Comparison of ENCODE assay signal across 8 cellular contexts in genomic region chr18:35241523-35241804, GRCh38. TPM values are rescaled to one million over a fixed set of nuclear protein-coding genes. Genes with fewer than 3 reads are reported as not detected.
A peak's percentile ranks its signal among the peaks of the same experiment; 100 is the strongest.
DNase-seq lines count a peak whose midpoint lies in the region; ATAC-seq and TF ChIP-seq lines count a peak whose summit lies in the region.

No MANE protein-coding gene starts in this region.

- TF ChIP-seq CTCF in SK-N-SH (IDR thresholded peaks at IDR 0.05) = no peak
- no peak for TF ChIP-seq CTCF in activated B cell treated with CpG ODN at 0.5 μM for 24 hours (IDR thresholded peaks at IDR 0.05)

- peak overlapping the region; percentile 96 for H3K9ac ChIP-seq in SK-N-SH
- H3K9ac ChIP-seq in iPS-15b (ENCODE audit: low read depth, low read length) = peak overlapping the region; percentile 96
- peak overlapping the region; percentile 12 to 96 (median 92) for H3K9ac ChIP-seq in subcutaneous abdominal adipose tissue (ENCODE audit: low read length in 5 of 5)

- peaks cover 56% of the 10 kb centered on the region for H3K36me3 Mint-ChIP-seq in activated B cell treated with CpG ODN at 0.5 μM for 24 hours (ENCODE audit: low read depth)

- H3F3A ChIP-seq in SK-N-SH (replicated peaks; ENCODE audit: insufficient read depth) = no peaks in the 10 kb centered on the region

- TF ChIP-seq RAD21 in SK-N-SH (IDR thresholded peaks at IDR 0.05; ENCODE audit: low read length) = no peak

- H3K9me3 ChIP-seq in SK-N-SH (no peaks in the 10 kb centered on the region), iPS-15b (ENCODE audit: control insufficient read depth, insufficient read depth, low read length) (no peaks in the 10 kb centered on the region), subcutaneous abdominal adipose tissue (ENCODE audit: control insufficient read depth in 5 of 5, low read length in 5 of 5) (peaks cover 0 to 3% (median 0%) of the 10 kb centered on the region in 5 donors)

- H3K4me3 ChIP-seq in SK-N-SH (ENCODE audit: low read depth in 2 of 2, low read length in 1 of 2) (peak overlapping the region; percentile 65), iPS-15b (ENCODE audit: low read depth, low read length) (peak overlapping the region; percentile 84), subcutaneous abdominal adipose tissue (ENCODE audit: low read depth in 1 of 5, low read length in 5 of 5) (peak overlapping the region; percentile 74 to 89 (median 79))

- CTCF ChIA-PET in SK-N-SH (lab: Yijun Ruan, JAX) = no interaction called here
- CTCF ChIA-PET in activated B cell treated with CpG ODN at 0.5 μM for 24 hours (lab: Charles Lee) = no interaction called here

- H2AFZ ChIP-seq in SK-N-SH (ENCODE audit: low read depth) = peak overlapping the region; percentile 74

- H3K27me3 ChIP-seq in SK-N-SH (ENCODE audit: insufficient read depth) (no peaks in the 10 kb centered on the region), iPS-15b (ENCODE audit: control insufficient read depth, insufficient read depth, low read length) (no peaks in the 10 kb centered on the region), subcutaneous abdominal adipose tissue (ENCODE audit: control insufficient read depth in 5 of 5, insufficient read depth in 4 of 5, low read length in 5 of 5) (no peaks in the 10 kb centered on the region)

- H3K27ac Mint-ChIP-seq in activated B cell treated with CpG ODN at 0.5 μM for 24 hours = peak overlapping the region; percentile 98

- WGBS in SK-N-SH (ENCODE audit: low lambda C conversion rate) = 2% methylated on average over 3 of the region's 3 CpGs

- H3K27ac ChIP-seq in SK-N-SH (ENCODE audit: low read depth in 2 of 2, low read length in 1 of 2) = peak overlapping the region; percentile 95 to 97
- peak overlapping the region; percentile 93 for H3K27ac ChIP-seq in subcutaneous abdominal adipose tissue (ENCODE audit: low read depth, low read length)

- H3K9me3 Mint-ChIP-seq in activated B cell treated with CpG ODN at 0.5 μM for 24 hours = peaks cover 20% of the 10 kb centered on the region

- H3K4me1 ChIP-seq in SK-N-SH (ENCODE audit: control insufficient read depth in 1 of 2, insufficient read depth in 2 of 2, low read depth in 1 of 2, low read length in 1 of 2) = peaks cover 3 to 10% of the 10 kb centered on the region in 2 experiments; a peak in 3 of 4 replicates
- H3K4me1 ChIP-seq in iPS-15b (ENCODE audit: control insufficient read depth, insufficient read depth, low read length) = peaks cover 2% of the 10 kb centered on the region
- H3K4me1 ChIP-seq in subcutaneous abdominal adipose tissue (ENCODE audit: control insufficient read depth in 5 of 5, insufficient read depth in 5 of 5, low read length in 5 of 5) = peaks cover 0 to 19% (median 15%) of the 10 kb centered on the region in 5 donors

- peak; percentile 21 for DNase-seq in SK-N-SH
- DNase-seq in activated B cell treated with CpG ODN at 0.5 μM for 24 hours = no peak
- no peak for DNase-seq in G401 (ENCODE audit: low spot score)
- DNase-seq in NCI-H2171 (lab: John Stamatoyannopoulos, UW) = no peak
- DNase-seq in DMS153 treated with DMSO at 0.1 percent for 48 hours (lab: John Stamatoyannopoulos, UW; ENCODE audit: unreplicated experiment) = no peak

- no peak for TF ChIP-seq EP300 in SK-N-SH (IDR thresholded peaks at IDR 0.05; ENCODE audit: borderline replicate concordance in 1 of 2, low read depth in 1 of 2, low read length in 1 of 2)

- in situ Hi-C loops in G401 (cut with HindIII; ENCODE audit: low sequenced_read_pairs) = no loop called here

- H3K4me2 ChIP-seq in SK-N-SH = peak overlapping the region; percentile 87

- H3K9me2 ChIP-seq in SK-N-SH = no peaks in the 10 kb centered on the region

- peaks cover 42 to 44% of the 10 kb centered on the region in 2 experiments for H3K36me3 ChIP-seq in SK-N-SH (replicated peaks in 1 of 2; ENCODE audit: control insufficient read depth in 1 of 2, insufficient read depth in 2 of 2, low read length in 1 of 2)
- peaks cover 31% of the 10 kb centered on the region for H3K36me3 ChIP-seq in iPS-15b (ENCODE audit: control insufficient read depth, insufficient read depth, low read length)
- peaks cover 34 to 38% (median 36%) of the 10 kb centered on the region in 5 donors for H3K36me3 ChIP-seq in subcutaneous abdominal adipose tissue (ENCODE audit: control insufficient read depth in 5 of 5, insufficient read depth in 5 of 5, low read length in 5 of 5)

- H4K20me1 ChIP-seq in SK-N-SH (ENCODE audit: insufficient read depth) = no peaks in the 10 kb centered on the region

- H3K27me3 Mint-ChIP-seq in activated B cell treated with CpG ODN at 0.5 μM for 24 hours = no peaks in the 10 kb centered on the region

- H3K79me2 ChIP-seq in SK-N-SH (ENCODE audit: insufficient read depth) = peaks cover 20% of the 10 kb centered on the region; the same call in 1 of the 2 replicates

- H3K4me1 Mint-ChIP-seq in activated B cell treated with CpG ODN at 0.5 μM for 24 hours = peaks cover 26% of the 10 kb centered on the region

- POLR2A ChIA-PET in SK-N-SH (lab: Yijun Ruan, JAX) (interaction anchor here (1.1 to 2.4 kb wide), 6 partner anchors 9 to 256 kb away, joined by 3 to 16 read pairs (median 8); partner anchors contain the start of genes INO80C, ZNF24 and ZSCAN30), activated B cell treated with CpG ODN at 0.5 μM for 24 hours (lab: Charles Lee) (interaction anchor here (0.5 to 4.2 kb wide), 10 partner anchors 9 to 256 kb away, joined by 3 to 54 read pairs (median 12); partner anchors contain the start of genes INO80C, MAPRE2, ZNF24 and ZSCAN30)

- peak overlapping the region; percentile 97 for H3K4me3 Mint-ChIP-seq in activated B cell treated with CpG ODN at 0.5 μM for 24 hours

- ATAC-seq in SK-N-SH treated with all-trans-retinoic acid at 6 μM for 48 hours (no peak), activated B cell treated with CpG ODN at 0.5 μM for 24 hours (ENCODE audit: low read depth) (no peak)

- intact Hi-C loops in activated B cell treated with CpG ODN at 0.5 μM for 24 hours (cut with micrococcal nuclease) = loop anchor here (1.0 to 5.0 kb wide), 2 partner anchors 341 to 731 kb away; partner anchors contain the start of genes GALNT1 and RMP24

TF ChIP-seq in SK-N-SH, 30 proteins besides CTCF, POLR2A, EP300 and RAD21:
- TF ChIP-seq GABPA (IDR thresholded peaks at IDR 0.05; ENCODE audit: low read depth) (no peak), GATA2 (CRISPR knock-in tag; IDR thresholded peaks at IDR 0.05) (peak; percentile 9; the same call in 1 of the 2 replicates)

TF ChIP-seq in SK-N-SH treated with all-trans-retinoic acid at 6 μM for 48 hours, 23 proteins besides CTCF, POLR2A, EP300 and RAD21 (continues in another document):
- TF ChIP-seq PPARA (CRISPR knock-in tag; IDR thresholded peaks at IDR 0.05; ENCODE audit: borderline replicate concordance) = no peak
- no peak for TF ChIP-seq ESRRG (CRISPR knock-in tag; IDR thresholded peaks at IDR 0.05)
- no peak for TF ChIP-seq OSR1 (CRISPR knock-in tag; IDR thresholded peaks at IDR 0.05)
- TF ChIP-seq ZNF70 (CRISPR knock-in tag; IDR thresholded peaks at IDR 0.05) = no peak
- no peak for TF ChIP-seq CSRNP3 (CRISPR knock-in tag; IDR thresholded peaks at IDR 0.05)
- no peak for TF ChIP-seq GLIS3 (CRISPR knock-in tag; IDR thresholded peaks at IDR 0.05)
- TF ChIP-seq POU6F1 (CRISPR knock-in tag; IDR thresholded peaks at IDR 0.05; ENCODE audit: borderline replicate concordance, low read depth) = no peak
- no peak for TF ChIP-seq CREB5 (CRISPR knock-in tag; IDR thresholded peaks at IDR 0.05; ENCODE audit: low read depth)

RNA-seq across cellular contexts. Expression of gene ZNF397, which starts 0.6 kb away (rescaled TPM):
- polyA plus RNA-seq in SK-N-SH (2012; rRNA removed) = 4.8 and 7.4 TPM in 2 replicates
- 5.9 and 6.4 TPM in 2 replicates for polyA plus RNA-seq in SK-N-SH (2012; cell fraction: cytosol; rRNA removed)
- polyA plus RNA-seq in SK-N-SH (2012; cell fraction: nucleus; rRNA removed) = 11.0 and 16.8 TPM in 2 replicates
- 35.2 and 48.7 TPM in 2 replicates for total RNA-seq in activated B cell treated with CpG ODN at 0.5 μM for 24 hours
- 6.0 and 9.2 TPM in 2 replicates for total RNA-seq in G401 (2014; rRNA removed; shearing (Covaris generic))

RNA-seq across cellular contexts. Expression of gene ZSCAN30, which starts 48.6 kb away (rescaled TPM):
- polyA plus RNA-seq in SK-N-SH (2012; rRNA removed) = 5.9 and 7.0 TPM in 2 replicates
- 5.1 and 5.3 TPM in 2 replicates for polyA plus RNA-seq in SK-N-SH (2012; cell fraction: cytosol; rRNA removed)
- 13.9 and 25.6 TPM in 2 replicates for polyA plus RNA-seq in SK-N-SH (2012; cell fraction: nucleus; rRNA removed)
- 21.2 and 23.8 TPM in 2 replicates for total RNA-seq in activated B cell treated with CpG ODN at 0.5 μM for 24 hours
- total RNA-seq in G401 (2014; rRNA removed; shearing (Covaris generic)) = 18.4 and 18.6 TPM in 2 replicates
